8 cellular contexts compared by ENCODE assay signal in the genomic region with DNA sequence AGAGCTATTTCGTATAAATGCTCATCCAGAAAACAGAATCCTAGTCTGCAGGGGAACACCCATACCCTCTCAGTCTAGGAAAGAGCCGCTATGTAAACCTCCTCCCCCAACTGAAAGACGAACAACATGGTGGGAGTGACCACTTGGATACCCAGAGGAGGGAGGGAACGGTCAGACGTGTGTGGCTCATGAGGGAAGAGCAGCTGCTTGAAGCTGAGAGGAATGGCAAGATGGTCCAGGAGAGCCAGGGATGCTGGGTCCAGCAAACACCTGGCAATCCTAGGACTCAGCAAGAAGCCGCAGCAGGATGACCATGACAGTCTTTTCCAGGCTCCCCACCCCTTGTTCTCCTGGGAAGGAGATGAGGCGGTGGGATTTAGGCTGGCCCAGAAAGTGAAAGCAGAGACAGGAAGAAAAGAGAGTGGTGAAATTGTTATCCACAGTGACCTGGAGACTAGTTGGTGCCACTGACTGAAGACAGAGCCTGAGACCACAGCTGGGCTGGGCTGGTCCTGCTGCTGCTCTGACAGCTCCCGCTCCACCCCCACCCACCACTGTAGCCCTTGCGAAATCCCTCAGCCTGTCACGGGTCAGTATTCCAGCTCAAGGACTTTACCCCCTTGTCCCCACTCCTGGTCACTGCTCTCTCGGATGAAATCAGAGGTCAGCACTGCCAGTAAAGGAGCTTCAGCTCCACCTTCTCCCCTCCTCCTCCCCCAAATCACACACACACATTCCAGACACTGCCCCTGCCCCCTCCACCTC. TPM values are rescaled to one million over a fixed set of nuclear protein-coding genes. Genes with fewer than 3 reads are reported as not detected.
A peak's percentile ranks its signal among the peaks of the same experiment; 100 is the strongest.
DNase-seq lines count a peak whose midpoint lies in the region; ATAC-seq and TF ChIP-seq lines count a peak whose summit lies in the region.

No MANE protein-coding gene starts in this region.

- no peak for TF ChIP-seq EP300 in esophagus muscularis mucosa (IDR thresholded peaks at IDR 0.05)

- no peaks in the 10 kb centered on the region for H3K9me3 Mint-ChIP-seq in nephron

- H4K20me1 ChIP-seq in BLaER1 treated with 17β-estradiol and CSF1 and Interleukin-3, amounts not matched to agents 10 nM and 100 nM = peaks cover 67 to 79% (median 77%) of the 10 kb centered on the region in 11 experiments

- H3K36me3 ChIP-seq in BLaER1 treated with 17β-estradiol and CSF1 and Interleukin-3, amounts not matched to agents 10 nM and 100 nM = peaks cover 36 to 69% (median 58%) of the 10 kb centered on the region in 11 experiments
- H3K36me3 ChIP-seq in esophagus muscularis mucosa = peaks cover 28 to 32% (median 30%) of the 10 kb centered on the region in 4 donors

- H3K4me3 Mint-ChIP-seq in nephron = peak overlapping the region; percentile 88 to 90 (median 90)

- H3K4me1 ChIP-seq in BLaER1 treated with 17β-estradiol and CSF1 and Interleukin-3, amounts not matched to agents 10 nM and 100 nM = peaks cover 40 to 53% (median 45%) of the 10 kb centered on the region in 10 experiments
- H3K4me1 ChIP-seq in esophagus muscularis mucosa = peaks cover 47 to 65% (median 60%) of the 10 kb centered on the region in 4 donors

- no peaks in the 10 kb centered on the region for H3K9me3 ChIP-seq in BLaER1 treated with 17β-estradiol and CSF1 and Interleukin-3, amounts not matched to agents 10 nM and 100 nM (replicated peaks in 1 of 11)
- H3K9me3 ChIP-seq in esophagus muscularis mucosa = no peaks in the 10 kb centered on the region

- peak overlapping the region in 7 of 10 experiments; percentile 79 to 94 (median 89); a peak in 8 of 20 replicates for H3K4me3 ChIP-seq in BLaER1 treated with 17β-estradiol and CSF1 and Interleukin-3, amounts not matched to agents 10 nM and 100 nM
- H3K4me3 ChIP-seq in esophagus muscularis mucosa = peak overlapping the region; percentile 73 to 98 (median 90)

- WGBS in esophagus muscularis mucosa = 28% methylated on average over 11 of the region's 11 CpGs

- H3K27ac ChIP-seq in BLaER1 treated with 17β-estradiol and CSF1 and Interleukin-3, amounts not matched to agents 10 nM and 100 nM = peak overlapping the region in 8 of 11 experiments; percentile 3 to 99 (median 66); a peak in 10 of 22 replicates
- H3K27ac ChIP-seq in esophagus muscularis mucosa (replicated peaks in 1 of 4) = peak overlapping the region; percentile 93 to 98 (median 98)

- no peak for TF ChIP-seq POLR2A in esophagus muscularis mucosa (IDR thresholded peaks at IDR 0.05; ENCODE audit: low read depth)

- H3K4me1 Mint-ChIP-seq in nephron = peaks cover 36% of the 10 kb centered on the region

- no peaks in the 10 kb centered on the region for H3K27me3 ChIP-seq in BLaER1 treated with 17β-estradiol and CSF1 and Interleukin-3, amounts not matched to agents 10 nM and 100 nM
- H3K27me3 ChIP-seq in esophagus muscularis mucosa = no peaks in the 10 kb centered on the region

- intact Hi-C loops in esophagus muscularis mucosa (cut with DNase I) = loop anchor here (5.0 kb wide), 1 partner anchor 94 kb away; the partner anchor contains the start of gene ARNT

- peaks cover 30% of the 10 kb centered on the region for H3K36me3 Mint-ChIP-seq in nephron (ENCODE audit: low read depth)

- peak overlapping the region; percentile 94 to 100 (median 98); a peak in 21 of 22 replicates for H3K4me2 ChIP-seq in BLaER1 treated with 17β-estradiol and CSF1 and Interleukin-3, amounts not matched to agents 10 nM and 100 nM

- no peaks in the 10 kb centered on the region for H3K27me3 Mint-ChIP-seq in nephron (ENCODE audit: low read depth)

- peak overlapping the region in 10 of 11 experiments; percentile 7 to 100 (median 98); a peak in 15 of 22 replicates for H3K9ac ChIP-seq in BLaER1 treated with 17β-estradiol and CSF1 and Interleukin-3, amounts not matched to agents 10 nM and 100 nM

- peak overlapping the region; percentile 88 to 93 (median 92) for H3K27ac Mint-ChIP-seq in nephron

- no peak for TF ChIP-seq CTCF in esophagus muscularis mucosa (IDR thresholded peaks at IDR 0.05)
- no peak for TF ChIP-seq CTCF in nephron (IDR thresholded peaks at IDR 0.05; ENCODE audit: unreplicated experiment in 3 of 3)

- DNase-seq in esophagus muscularis mucosa (ENCODE audit: extremely low spot score) (no peak), dermis blood vessel endothelial cell (no peak)
- no peak for DNase-seq in activated CD8-positive, alpha-beta memory T cell treated with anti-CD3 and anti-CD28 coated beads, Interleukin-2, amount 50 U/mL, for 4 hours

- ATAC-seq in GM19328 (IDR thresholded peaks at IDR 0.05; ENCODE audit: unreplicated experiment) (no peak), GM19467 (IDR thresholded peaks at IDR 0.05; ENCODE audit: unreplicated experiment) (no peak)

TF ChIP-seq in PFSK-1, 5 proteins besides CTCF, POLR2A, EP300 and RAD21:
- TF ChIP-seq POLR2AphosphoS5 (IDR thresholded peaks at IDR 0.05; ENCODE audit: low read depth, low read length) = 0 out of 2 replicates have a peak, but pooled peaks have one; percentile 22
- no peak for TF ChIP-seq TAF1 (IDR thresholded peaks at IDR 0.05; ENCODE audit: borderline replicate concordance, insufficient read depth, low read length)
- TF ChIP-seq REST (IDR thresholded peaks at IDR 0.05; ENCODE audit: insufficient read depth in 1 of 2, low read depth in 2 of 2, low read length in 2 of 2) = no peak
TF ChIP-seq in PFSK-1: peak in this region for 1.

RNA-seq across cellular contexts. Expression of gene CERS2, which starts 3.6 kb away (rescaled TPM):
- polyA plus RNA-seq in PFSK-1 (2012; ENCODE audit: insufficient read length, low read depth) = 223 TPM
- total RNA-seq in esophagus muscularis mucosa = 100 to 1,000 TPM in 3 of 4 donors, 10 to 100 TPM in 1; 91.8 to 130 (median 117) TPM
- 71.6 and 96.6 TPM in 2 replicates for total RNA-seq in dermis blood vessel endothelial cell

RNA-seq across cellular contexts. Expression of gene ANXA9, which starts 11.1 kb away (rescaled TPM):
- 1.3 TPM for polyA plus RNA-seq in PFSK-1 (2012; ENCODE audit: insufficient read length, low read depth)
- total RNA-seq in esophagus muscularis mucosa (under 1 TPM; 0.13 to 0.42 (median 0.34) TPM), dermis blood vessel endothelial cell (not detected in 2 replicates)

RNA-seq across cellular contexts. Expression of gene MINDY1, which starts 35.7 kb away (rescaled TPM):
- polyA plus RNA-seq in PFSK-1 (2012; ENCODE audit: insufficient read length, low read depth) = 3.4 TPM
- total RNA-seq in esophagus muscularis mucosa (10 to 100 TPM; 21.6 to 31.7 (median 27.0) TPM), dermis blood vessel endothelial cell (10.0 and 15.0 TPM in 2 replicates)

RNA-seq across cellular contexts. Expression of gene PRUNE1, which starts 37.2 kb away (rescaled TPM):
- polyA plus RNA-seq in PFSK-1 (2012; ENCODE audit: insufficient read length, low read depth) = 8.3 TPM
- 10 to 100 TPM; 17.4 to 40.7 (median 23.1) TPM for total RNA-seq in esophagus muscularis mucosa
- total RNA-seq in dermis blood vessel endothelial cell = 6.0 and 8.7 TPM in 2 replicates

RNA-seq across cellular contexts. Expression of gene SETDB1, which starts 44.8 kb away (rescaled TPM):
- polyA plus RNA-seq in PFSK-1 (2012; ENCODE audit: insufficient read length, low read depth) = 30.7 TPM
- total RNA-seq in esophagus muscularis mucosa (10 to 100 TPM; 24.9 to 30.2 (median 27.7) TPM), dermis blood vessel endothelial cell (38.1 and 45.3 TPM in 2 replicates)
